ENCODE assay signal across 18 cellular contexts in genomic region chr4:84878090-84878489, GRCh38.
A peak's percentile ranks its signal among the peaks of the same experiment; 100 is the strongest.
DNase-seq lines count a peak whose midpoint lies in the region; ATAC-seq, FAIRE-seq and TF ChIP-seq lines count a peak whose summit lies in the region.
"Had no signal": no experiment of that assay in that cellular context is flagged by ENCODE, and none has a peak within 500 bp of the region (broad histone marks: within the 10 kb centered on the region; RNA-seq: fewer than 3 reads in every experiment).

No MANE protein-coding gene starts in this region.

- no peak overlapping the region for H3K4me3 Mint-ChIP-seq in mesothelial cell of epicardium
- H3K4me3 Mint-ChIP-seq in activated naive CD4-positive, alpha-beta T cell treated with anti-CD3 and anti-CD28 coated beads for 36 hours: no peak overlapping the region
- H3K4me3 Mint-ChIP-seq: CD4-positive, CD25-positive, alpha-beta regulatory T cell had no signal

- FAIRE-seq in endothelial cell of umbilical vein (lab: Jason Lieb, UNC): peak; percentile 67

- no peak for TF ChIP-seq POLR2A in endothelial cell of umbilical vein (IDR thresholded peaks at IDR 0.05; ENCODE audit: low read depth, low read length)

- DNase-seq in AG20443 (ENCODE audit: low spot score) (peak; percentile 74), PC-3 (peak; percentile 56), endothelial cell of umbilical vein (ENCODE audit: low read depth, low spot score) (peak; percentile 70), mesothelial cell of epicardium (ENCODE audit: low spot score in 2 of 2, unreplicated experiment in 2 of 2) (no peak), BE2C (no peak), NCI-H526 treated with DMSO at 0.1 percent for 48 hours (lab: John Stamatoyannopoulos, UW) (no peak), DMS153 (lab: John Stamatoyannopoulos, UW) (no peak)
- DNase-seq in activated naive CD4-positive, alpha-beta T cell treated with anti-CD3 and anti-CD28 coated beads for 36 hours: no peak
- DNase-seq: activated CD8-positive, alpha-beta memory T cell treated with anti-CD3 and anti-CD28 coated beads, Interleukin-2, amount 50 U/mL, for 48 hours; amygdala; CD4-positive, CD25-positive, alpha-beta regulatory T cell; left colon; NCI-H1105 treated with DMSO at 0.1 percent for 48 hours; NCI-H524; stimulated activated CD8-positive, alpha-beta memory T cell treated with anti-CD3 and anti-CD28 coated beads, Interleukin-4, amount 100 ng/mL, for 48 hours; uterus; WERI-Rb-1 had no signal

- peaks cover 21% of the 10 kb centered on the region for H3K4me1 Mint-ChIP-seq in mesothelial cell of epicardium
- no peaks in the 10 kb centered on the region for H3K4me1 Mint-ChIP-seq in activated naive CD4-positive, alpha-beta T cell treated with anti-CD3 and anti-CD28 coated beads for 36 hours (ENCODE audit: low read depth)
- H3K4me1 Mint-ChIP-seq: CD4-positive, CD25-positive, alpha-beta regulatory T cell had no signal

- dilution Hi-C loops in endothelial cell of umbilical vein (cut with MboI; ENCODE audit: extremely low pct_ligation_motif_present, low sequenced_read_pairs): no loop called here

- H3K9me2 ChIP-seq in PC-3 (replicated peaks; ENCODE audit: low read length): no peaks in the 10 kb centered on the region

- H3K27me3 Mint-ChIP-seq in mesothelial cell of epicardium (ENCODE audit: low read depth): no peaks in the 10 kb centered on the region
- no peaks in the 10 kb centered on the region for H3K27me3 Mint-ChIP-seq in activated naive CD4-positive, alpha-beta T cell treated with anti-CD3 and anti-CD28 coated beads for 36 hours (ENCODE audit: low read depth)
- H3K27me3 Mint-ChIP-seq: CD4-positive, CD25-positive, alpha-beta regulatory T cell had no signal

- peak; percentile 37 for ATAC-seq in PC-3
- ATAC-seq: left colon, Right ventricle myocardium inferior had no signal

- peak overlapping the region; percentile 31 for H3K27ac Mint-ChIP-seq in mesothelial cell of epicardium
- no peak overlapping the region for H3K27ac Mint-ChIP-seq in activated naive CD4-positive, alpha-beta T cell treated with anti-CD3 and anti-CD28 coated beads for 36 hours
- H3K27ac Mint-ChIP-seq: CD4-positive, CD25-positive, alpha-beta regulatory T cell had no signal

- POLR2A ChIA-PET in PC-3 (lab: Charles Lee; ENCODE audit: unreplicated experiment) (no interaction called here), endothelial cell of umbilical vein (lab: Charles Lee) (interaction anchor here (0.5 kb wide), 1 partner anchor 76 kb away, joined by 4 read pairs; no protein-coding TSS in a partner anchor)

- H3K9me3 ChIP-seq in PC-3 (ENCODE audit: low read length): no peaks in the 10 kb centered on the region
- H3K9me3 ChIP-seq in endothelial cell of umbilical vein (replicated peaks; ENCODE audit: control insufficient read depth, insufficient read depth, low read length): no peaks in the 10 kb centered on the region
- H3K9me3 ChIP-seq in BE2C: no peaks in the 10 kb centered on the region
- H3K9me3 ChIP-seq: uterus had no signal

- H4K20me1 ChIP-seq in PC-3 (ENCODE audit: low read length) (no peaks in the 10 kb centered on the region), endothelial cell of umbilical vein (replicated peaks; ENCODE audit: control insufficient read depth, extremely low read depth, insufficient read depth, low read length) (no peaks in the 10 kb centered on the region)

- H3K27me3 ChIP-seq in PC-3 (ENCODE audit: low read length) (no peaks in the 10 kb centered on the region), endothelial cell of umbilical vein (ENCODE audit: control insufficient read depth in 2 of 2, insufficient read depth in 2 of 2, low read length in 2 of 2) (no peaks in the 10 kb centered on the region), BE2C (no peaks in the 10 kb centered on the region)
- H3K27me3 ChIP-seq: uterus had no signal

- peaks cover 10% of the 10 kb centered on the region for H3K9me3 Mint-ChIP-seq in mesothelial cell of epicardium
- peaks cover under 1% of the 10 kb centered on the region for H3K9me3 Mint-ChIP-seq in activated naive CD4-positive, alpha-beta T cell treated with anti-CD3 and anti-CD28 coated beads for 36 hours

- no peaks in the 10 kb centered on the region for H3K79me2 ChIP-seq in PC-3 (ENCODE audit: low read length)
- peaks cover 7% of the 10 kb centered on the region for H3K79me2 ChIP-seq in endothelial cell of umbilical vein (ENCODE audit: control insufficient read depth, insufficient read depth, low read length)

- H3K27ac ChIP-seq in PC-3 (ENCODE audit: low read length) (no peak overlapping the region), endothelial cell of umbilical vein (ENCODE audit: insufficient read depth, low read depth, low read length) (peak overlapping the region; percentile 88)
- H3K27ac ChIP-seq: uterus, WERI-Rb-1 had no signal

- peaks cover 22% of the 10 kb centered on the region for H3K36me3 Mint-ChIP-seq in mesothelial cell of epicardium
- no peaks in the 10 kb centered on the region for H3K36me3 Mint-ChIP-seq in activated naive CD4-positive, alpha-beta T cell treated with anti-CD3 and anti-CD28 coated beads for 36 hours (ENCODE audit: low read depth)
- H3K36me3 Mint-ChIP-seq: CD4-positive, CD25-positive, alpha-beta regulatory T cell had no signal

- no peaks in the 10 kb centered on the region for H3K9me1 ChIP-seq in endothelial cell of umbilical vein (replicated peaks; ENCODE audit: control insufficient read depth, extremely low read depth, insufficient read depth, low read length)

- TF ChIP-seq CTCF in PC-3 (conservative IDR thresholded peaks at IDR 0.05; ENCODE audit: low read depth, low read length): no peak
- TF ChIP-seq CTCF in endothelial cell of umbilical vein (IDR thresholded peaks at IDR 0.05; ENCODE audit: extremely low read depth in 1 of 2, insufficient read depth in 1 of 2, low read depth in 1 of 2, low read length in 2 of 2): no peak
- no peak for TF ChIP-seq CTCF in mesothelial cell of epicardium (IDR thresholded peaks at IDR 0.05; ENCODE audit: unreplicated experiment)
- TF ChIP-seq CTCF in BE2C (IDR thresholded peaks at IDR 0.05; ENCODE audit: low read depth, low read length): no peak

- peaks cover 17% of the 10 kb centered on the region; the same call in 1 of the 2 replicates for H3K4me1 ChIP-seq in PC-3 (ENCODE audit: insufficient read depth, low read length)
- H3K4me1 ChIP-seq in endothelial cell of umbilical vein (ENCODE audit: control insufficient read depth, extremely low read depth, insufficient read depth, low read length): peaks cover 35% of the 10 kb centered on the region
- H3K4me1 ChIP-seq in BE2C: no peaks in the 10 kb centered on the region; the same call in 1 of the 2 replicates
- H3K4me1 ChIP-seq: uterus had no signal

- CTCF ChIA-PET in PC-3 (lab: Charles Lee) (no interaction called here), endothelial cell of umbilical vein (lab: Charles Lee) (interaction anchor here (0.8 to 1.4 kb wide), 7 partner anchors 12 to 127 kb away, joined by 3 to 4 read pairs (median 3); no protein-coding TSS in a partner anchor)
- CTCF ChIA-PET in activated naive CD4-positive, alpha-beta T cell treated with anti-CD3 and anti-CD28 coated beads for 36 hours (lab: Charles Lee): no interaction called here

- H3K4me2 ChIP-seq in PC-3 (ENCODE audit: low read length): no peak overlapping the region
- H3K4me2 ChIP-seq in endothelial cell of umbilical vein (ENCODE audit: insufficient read depth, low read length): peak overlapping the region; percentile 58

- H2AFZ ChIP-seq in PC-3 (ENCODE audit: low read length) (no peak overlapping the region), endothelial cell of umbilical vein (ENCODE audit: low read depth, low read length) (no peak overlapping the region)

- no peaks in the 10 kb centered on the region for H3K36me3 ChIP-seq in PC-3 (ENCODE audit: low read depth, low read length)
- H3K36me3 ChIP-seq in endothelial cell of umbilical vein (ENCODE audit: control insufficient read depth in 2 of 2, extremely low read depth in 1 of 2, insufficient read depth in 2 of 2, low read length in 2 of 2): no peaks in the 10 kb centered on the region
- H3K36me3 ChIP-seq in BE2C: no peaks in the 10 kb centered on the region; the same call in 1 of the 2 replicates
- H3K36me3 ChIP-seq: uterus, WERI-Rb-1 had no signal

- H3K4me3 ChIP-seq in PC-3 (ENCODE audit: low read length) (no peak overlapping the region), endothelial cell of umbilical vein (replicated peaks in 1 of 3; ENCODE audit: insufficient read depth in 1 of 3, low read depth in 1 of 3, low read length in 3 of 3) (no peak overlapping the region), BE2C (ENCODE audit: low read depth, low read length) (no peak overlapping the region)
- H3K4me3 ChIP-seq: uterus had no signal

- H3F3A ChIP-seq in PC-3 (ENCODE audit: low read length, unreplicated experiment): no peaks in the 10 kb centered on the region

- BruUV-seq in PC-3 (replicated peaks; lab: Mats Ljungman, UMichigan) (no TSS peak), endothelial cell of umbilical vein (replicated peaks; lab: Mats Ljungman, UMichigan) (no TSS peak)

- H3K9ac ChIP-seq in PC-3 (ENCODE audit: low read length): no peak overlapping the region
- H3K9ac ChIP-seq in endothelial cell of umbilical vein (replicated peaks; ENCODE audit: extremely low read depth, insufficient read depth, low read length): peak overlapping the region; percentile 64

- intact Hi-C loops in PC-3 (cut with micrococcal nuclease): no loop called here
- intact Hi-C loops in endothelial cell of umbilical vein (cut with micrococcal nuclease): loop anchor here (1.0 to 5.0 kb wide), 4 partner anchors 8 to 899 kb away; no protein-coding TSS in a partner anchor
- intact Hi-C loops in activated naive CD4-positive, alpha-beta T cell treated with anti-CD3 and anti-CD28 coated beads for 36 hours (cut with micrococcal nuclease): no loop called here

TF ChIP-seq in endothelial cell of umbilical vein, 7 proteins besides CTCF, POLR2A, EP300 and RAD21:
- no peak for TF ChIP-seq MYC (IDR thresholded peaks at IDR 0.05; ENCODE audit: low read depth, low read length)
- peak; percentile 79 for TF ChIP-seq FOS (IDR thresholded peaks at IDR 0.05; ENCODE audit: borderline replicate concordance, insufficient read depth, low read length)
- no peak for TF ChIP-seq EZH2 (IDR thresholded peaks at IDR 0.05; ENCODE audit: borderline replicate concordance, low read depth, low read length, severe bottlenecking)
- peak; percentile 95 for TF ChIP-seq JUN (IDR thresholded peaks at IDR 0.05; ENCODE audit: borderline replicate concordance, insufficient read depth, insufficient read length, low read depth)
- TF ChIP-seq MAX (IDR thresholded peaks at IDR 0.05; ENCODE audit: insufficient read depth, insufficient read length): no peak
- peak; percentile 69 for TF ChIP-seq GATA2 (IDR thresholded peaks at IDR 0.05; ENCODE audit: insufficient read depth, insufficient read length, low read depth, low read length)
- TF ChIP-seq POLR2AphosphoS5 (IDR thresholded peaks at IDR 0.05; ENCODE audit: insufficient read depth, low read depth, low read length): peak; percentile 64
TF ChIP-seq in endothelial cell of umbilical vein: peak in this region for 4.

Comparison
In these comparisons a context has a peak if more than half of its experiments do, and no peak if none do; other contexts are left out.
1. DNase-seq: peak in AG20443 (single experiment), PC-3 (single experiment) and endothelial cell of umbilical vein (single experiment); none in mesothelial cell of epicardium (0 of 2), BE2C (single experiment), NCI-H526 treated with DMSO at 0.1 percent for 48 hours (single experiment), activated naive CD4-positive, alpha-beta T cell treated with anti-CD3 and anti-CD28 coated beads for 36 hours (single experiment) and DMS153 (single experiment).